Comparison of ENCODE assay signal across 8 cellular contexts in the genomic region with DNA sequence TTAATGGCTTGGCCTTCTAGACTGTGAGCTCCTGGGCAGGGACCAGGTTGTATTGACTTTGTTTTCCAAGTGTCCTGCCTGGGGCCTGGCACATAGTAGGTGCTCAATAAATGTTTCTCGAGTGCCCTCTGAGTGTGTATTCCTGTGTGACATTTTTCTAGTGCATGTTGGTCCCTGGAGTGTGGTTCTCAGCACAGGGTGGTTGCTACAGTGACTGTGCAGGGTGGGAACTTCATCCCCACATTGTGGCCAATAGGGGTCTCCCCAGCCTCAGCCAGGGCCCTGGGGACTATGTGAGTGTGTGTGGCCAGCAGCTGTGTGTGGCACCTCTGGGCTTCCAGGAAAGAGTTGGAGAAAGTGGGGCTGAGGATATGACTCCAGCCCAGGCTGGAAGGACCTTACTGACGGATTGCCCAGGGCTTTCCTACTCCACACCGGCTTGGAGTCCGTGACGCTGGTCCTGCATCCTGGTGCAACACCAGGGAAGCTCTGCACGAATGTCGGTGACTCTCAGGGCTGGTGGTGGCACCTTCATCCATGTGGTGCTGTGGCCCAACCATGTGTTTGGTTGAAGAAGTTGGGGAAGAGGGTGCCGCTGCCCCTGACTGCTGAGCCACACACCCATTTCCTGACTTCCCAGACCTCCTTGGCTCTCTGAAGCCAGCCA. TPM values are rescaled to one million over a fixed set of nuclear protein-coding genes. Genes with fewer than 3 reads are reported as not detected.
DNase-seq lines count a peak whose midpoint lies in the region; ATAC-seq and TF ChIP-seq lines count a peak whose summit lies in the region.

No MANE protein-coding gene starts in this region.

- H3K9me3 ChIP-seq in RWPE2 (ENCODE audit: severe bottlenecking) = no peaks in the 10 kb centered on the region
- no peaks in the 10 kb centered on the region for H3K9me3 ChIP-seq in heart right ventricle
- H3K9me3 ChIP-seq in spleen = no peaks in the 10 kb centered on the region

- H3K27ac ChIP-seq in RWPE2 (ENCODE audit: poor library complexity, severe bottlenecking) (no peak overlapping the region), heart right ventricle (no peak overlapping the region), spleen (no peak overlapping the region)

- in situ Hi-C loops in ACHN (cut with HindIII; ENCODE audit: low pct_ligation_motif_present, low pct_unique_long_range_greater_than_20kb, low sequenced_read_pairs) = no loop called here

- 82 to 83% methylated on average over 8 of the region's 8 CpGs for WGBS in heart right ventricle, 2 donors
- WGBS in spleen, 5 donors = 75 to 87% (median 81%) methylated on average over 8 of the region's 8 CpGs

- TF ChIP-seq CTCF in GM12872 (IDR thresholded peaks at IDR 0.05; ENCODE audit: insufficient read depth, low read depth, low read length) = peak; percentile 46
- TF ChIP-seq CTCF in RWPE2 (IDR thresholded peaks at IDR 0.05; ENCODE audit: poor library complexity, severe bottlenecking) = peak; percentile 23
- peak in 6 of 9 donors; percentile 8 to 32 (median 20) for TF ChIP-seq CTCF in heart right ventricle (IDR thresholded peaks at IDR 0.05)
- TF ChIP-seq CTCF in spleen (IDR thresholded peaks at IDR 0.05 in 8 of 11, conservative IDR thresholded peaks at IDR 0.05 in 3 of 11) = peak in 4 of 11 experiments; percentile 13 to 26 (median 17)

- DNase-seq in ACHN (peak; percentile 20), RWPE2 (ENCODE audit: low spot score) (no peak), heart right ventricle (no peak), hippocampal formation (lab: John Stamatoyannopoulos, UW) (no peak), spleen (no peak), NCI-H2196 treated with DMSO at 0.1 percent for 48 hours (lab: John Stamatoyannopoulos, UW; ENCODE audit: unreplicated experiment) (no peak)
- DNase-seq in activated CD8-positive, alpha-beta memory T cell treated with anti-CD3 and anti-CD28 coated beads for 24 hours = no peak

- TF ChIP-seq POLR2A in spleen (IDR thresholded peaks at IDR 0.05) = no peak

- peak; percentile 48 for ATAC-seq in RWPE2 (ENCODE audit: low read depth)
- ATAC-seq in heart right ventricle = peak in 5 of 8 donors; percentile 27 to 52 (median 46)

- H3K4me1 ChIP-seq in RWPE2 (ENCODE audit: insufficient read depth, poor library complexity, severe bottlenecking) = no peaks in the 10 kb centered on the region
- H3K4me1 ChIP-seq in heart right ventricle = no peaks in the 10 kb centered on the region
- peaks cover 0 to 6% (median 0%) of the 10 kb centered on the region in 6 donors for H3K4me1 ChIP-seq in spleen

- H3K27me3 ChIP-seq in RWPE2 (ENCODE audit: insufficient read depth, poor library complexity, severe bottlenecking) (no peaks in the 10 kb centered on the region), heart right ventricle (no peaks in the 10 kb centered on the region), spleen (replicated peaks in 1 of 7) (no peaks in the 10 kb centered on the region)

- H3K4me3 ChIP-seq in RWPE2 (ENCODE audit: severe bottlenecking) = no peak overlapping the region
- no peak overlapping the region for H3K4me3 ChIP-seq in heart right ventricle
- H3K4me3 ChIP-seq in spleen = no peak overlapping the region

- H3K36me3 ChIP-seq in RWPE2 (ENCODE audit: low read depth) = peaks cover 18% of the 10 kb centered on the region
- peaks cover 0 to 29% (median 3%) of the 10 kb centered on the region in 9 donors for H3K36me3 ChIP-seq in heart right ventricle
- H3K36me3 ChIP-seq in spleen = peaks cover 0 to 46% (median 10%) of the 10 kb centered on the region in 6 donors

- intact Hi-C loops in heart right ventricle (cut with DNase I) (loop anchor here in 1 of 10 donors (5.0 kb wide), 1 partner anchor 132 kb away; no protein-coding TSS in a partner anchor), spleen (cut with DNase I; ENCODE audit: low total_unique reads) (no loop called here)

RNA-seq across cellular contexts. Expression of gene MARK2, which starts 9.0 kb away (rescaled TPM):
- total RNA-seq in heart right ventricle = 10 to 100 TPM; 33.8 to 42.7 (median 39.0) TPM
- 10 to 100 TPM; 12.6 to 18.9 TPM for polyA plus RNA-seq in heart right ventricle
- total RNA-seq in spleen = 10 to 100 TPM; 41.2 to 67.3 (median 48.6) TPM
- polyA plus RNA-seq in spleen = 10 to 100 TPM in 1 of 3 donors, 1 to 10 TPM in 2; 6.9 to 23.3 (median 7.0) TPM

RNA-seq across cellular contexts. Expression of gene SPINDOC, which starts 16.7 kb away (rescaled TPM):
- total RNA-seq in heart right ventricle = 10 to 100 TPM in 5 of 10 donors, 1 to 10 TPM in 5; 7.0 to 13.2 (median 9.9) TPM
- 1 to 10 TPM; 9.4 to 9.7 TPM for polyA plus RNA-seq in heart right ventricle
- 10 to 100 TPM in 6 of 7 donors, 1 to 10 TPM in 1; 10.0 to 16.8 (median 13.8) TPM for total RNA-seq in spleen
- polyA plus RNA-seq in spleen = 10 to 100 TPM in 1 of 3 donors, 1 to 10 TPM in 2; 5.1 to 12.9 (median 6.9) TPM
